ENCODE assay signal across 7 cellular contexts in genomic region chr16:2673066-2673999, GRCh38. TPM values are rescaled to one million over a fixed set of nuclear protein-coding genes. Genes with fewer than 3 reads are reported as not detected.
DNase-seq lines count a peak whose midpoint lies in the region; ATAC-seq and TF ChIP-seq lines count a peak whose summit lies in the region.

No MANE protein-coding gene starts in this region.

- no peaks in the 10 kb centered on the region for H3K9me2 ChIP-seq in hepatocyte (replicated peaks; ENCODE audit: insufficient read depth)

- H3K27me3 ChIP-seq in hepatocyte, result no peaks in the 10 kb centered on the region

- no peaks in the 10 kb centered on the region for H3K9me3 ChIP-seq in hepatocyte (ENCODE audit: low read depth)

- DNase-seq in NCI-H2029 (lab: John Stamatoyannopoulos, UW) (peak; percentile 91), T-helper 22 cell (ENCODE audit: low read depth) (peak; percentile 93), astrocyte of the cerebellum (ENCODE audit: low read depth) (peak; percentile 76), hepatocyte (ENCODE audit: low spot score) (peak; percentile 98), retinal pigment epithelial cell (ENCODE audit: low read depth) (peak; percentile 59)

- H3K27ac ChIP-seq in hepatocyte, result peak overlapping the region; percentile 75

- H2AFZ ChIP-seq in hepatocyte, result peak overlapping the region; percentile 71

- 3% methylated on average over 59 of the region's 107 CpGs for WGBS in hepatocyte (ENCODE audit: low lambda C conversion rate, missing lambda C conversion rate)

- H3K4me3 ChIP-seq in astrocyte of the cerebellum (ENCODE audit: low read depth, low read length), result peak overlapping the region; percentile 59
- H3K4me3 ChIP-seq in hepatocyte, result peak overlapping the region; percentile 61
- H3K4me3 ChIP-seq in retinal pigment epithelial cell (ENCODE audit: low read length), result peak overlapping the region; percentile 70

- H3K79me2 ChIP-seq in hepatocyte, result peaks cover 19% of the 10 kb centered on the region

- peaks cover 8% of the 10 kb centered on the region for H3K4me1 ChIP-seq in hepatocyte (ENCODE audit: insufficient read depth)

- no peak for TF ChIP-seq CTCF in astrocyte of the cerebellum (IDR thresholded peaks at IDR 0.05; ENCODE audit: low read depth, low read length, missing control alignments)
- no peak for TF ChIP-seq CTCF in hepatocyte (IDR thresholded peaks at IDR 0.05; ENCODE audit: poor library complexity)
- no peak for TF ChIP-seq CTCF in retinal pigment epithelial cell (conservative IDR thresholded peaks at IDR 0.05; ENCODE audit: low read depth, low read length)

- H3K4me2 ChIP-seq in hepatocyte, result peak overlapping the region; percentile 76

- ATAC-seq in GM18511 (IDR thresholded peaks at IDR 0.05; ENCODE audit: unreplicated experiment) (peak; percentile 92), HG02981 (IDR thresholded peaks at IDR 0.05; ENCODE audit: unreplicated experiment) (peak; percentile 92)

- in situ Hi-C loops in astrocyte of the cerebellum (cut with HindIII; ENCODE audit: low sequenced_read_pairs), result no loop called here

- no peaks in the 10 kb centered on the region for H3K36me3 ChIP-seq in hepatocyte (replicated peaks; ENCODE audit: insufficient read depth, low read depth)

- no peaks in the 10 kb centered on the region for H4K20me1 ChIP-seq in hepatocyte (ENCODE audit: insufficient read depth, poor library complexity, severe bottlenecking)

RNA-seq across cellular contexts. Expression of gene KCTD5, which starts 9.0 kb away (rescaled TPM):
- total RNA-seq in hepatocyte, result 22.7 and 31.5 TPM in 2 replicates
- 24.5 and 32.2 TPM in 2 replicates for polyA plus RNA-seq in hepatocyte

RNA-seq across cellular contexts. Expression of gene PRSS27, which starts 46.7 kb away (rescaled TPM):
- 1.4 and 4.3 TPM in 2 replicates for total RNA-seq in hepatocyte
- 1.4 and 4.8 TPM in 2 replicates for polyA plus RNA-seq in hepatocyte

Comparison
In these comparisons a context has a peak if more than half of its experiments do, and no peak if none do; other contexts are left out.
1. Peak in every context shown above with its lines: DNase-seq, ATAC-seq, H3K4me3 ChIP-seq and H3K27ac ChIP-seq.